In genomic region chr17:47864791-47865216, GRCh38 we compare ENCODE assay signal across 15 cellular contexts. TPM values are rescaled to one million over a fixed set of nuclear protein-coding genes. Genes with fewer than 3 reads are reported as not detected.
DNase-seq lines count a peak whose midpoint lies in the region; ATAC-seq and TF ChIP-seq lines count a peak whose summit lies in the region.
"Had no signal": no experiment of that assay in that cellular context is flagged by ENCODE, and none has a peak within 500 bp of the region (broad histone marks: within the 10 kb centered on the region; RNA-seq: fewer than 3 reads in every experiment).

No MANE protein-coding gene starts in this region.

- TF ChIP-seq CTCF in RWPE2 (IDR thresholded peaks at IDR 0.05; ENCODE audit: poor library complexity, severe bottlenecking) (no peak), uterus (IDR thresholded peaks at IDR 0.05) (no peak)

- no peaks in the 10 kb centered on the region for H3K36me3 ChIP-seq in RWPE2 (ENCODE audit: low read depth)
- H3K36me3 ChIP-seq in uterus = no peaks in the 10 kb centered on the region
- H3K36me3 ChIP-seq: lower lobe of right lung, vagina had no signal

- H3K4me3 ChIP-seq in RWPE2 (ENCODE audit: severe bottlenecking) = no peak overlapping the region
- no peak overlapping the region for H3K4me3 ChIP-seq in uterus
- H3K4me3 ChIP-seq: GM12878, lower lobe of right lung, vagina had no signal

- peak; percentile 44 to 59 for ATAC-seq in activated CD4-positive, CD25-positive, alpha-beta regulatory T cell treated with anti-CD3 and anti-CD28 coated beads, Interleukin-2, amount 50 U/mL, for 24 hours
- ATAC-seq in RWPE2 (ENCODE audit: low read depth) (peak; percentile 71), left colon (peak; percentile 49)
- ATAC-seq: GM12878, lower lobe of right lung, WTC11 had no signal

- TF ChIP-seq POLR2A in uterus (IDR thresholded peaks at IDR 0.05) = no peak

- H3K9me3 ChIP-seq in RWPE2 (ENCODE audit: severe bottlenecking) (no peaks in the 10 kb centered on the region), uterus (no peaks in the 10 kb centered on the region)
- H3K9me3 ChIP-seq: lower lobe of right lung, vagina had no signal

- no peak for DNase-seq in activated CD4-positive, CD25-positive, alpha-beta regulatory T cell treated with anti-CD3 and anti-CD28 coated beads, Interleukin-2, amount 50 U/mL, for 72 hours
- DNase-seq in HPDE6-E6E7 (ENCODE audit: extremely low spot score) (peak; percentile 60), RWPE2 (ENCODE audit: low spot score) (no peak), left colon (no peak), NCI-H2196 (lab: John Stamatoyannopoulos, UW; ENCODE audit: unreplicated experiment) (no peak), uterus (no peak)
- DNase-seq in activated CD8-positive, alpha-beta memory T cell treated with anti-CD3 and anti-CD28 coated beads, Interleukin-2, amount 50 U/mL, for 48 hours = no peak
- DNase-seq: activated gamma-delta T cell treated with Interleukin-2 at 50 U/mL for 16 hours, lower lobe of right lung, nucleus accumbens, SIG-M5 had no signal

- H3K4me1 ChIP-seq in RWPE2 (ENCODE audit: insufficient read depth, poor library complexity, severe bottlenecking) (peaks cover 26% of the 10 kb centered on the region), uterus (no peaks in the 10 kb centered on the region)

- intact Hi-C loops in left colon (cut with DNase I, micrococcal nuclease) = no loop called here
- intact Hi-C loops in uterus (cut with DNase I; ENCODE audit: low total_unique reads) = no loop called here

- H3K27me3 ChIP-seq in RWPE2 (ENCODE audit: insufficient read depth, poor library complexity, severe bottlenecking) (no peaks in the 10 kb centered on the region), uterus (peaks cover 0 to 4% of the 10 kb centered on the region in 2 donors)
- H3K27me3 ChIP-seq: vagina had no signal

- H3K27ac ChIP-seq in RWPE2 (ENCODE audit: poor library complexity, severe bottlenecking) (peak overlapping the region; percentile 87), uterus (no peak overlapping the region)
- H3K27ac ChIP-seq: lower lobe of right lung, vagina had no signal

RNA-seq across cellular contexts. Expression of gene SP6, which starts 13.8 kb away (rescaled TPM):
- total RNA-seq in left colon (10 to 100 TPM in 1 of 2 donors, 1 to 10 TPM in 1; 4.4 to 20.5 TPM), uterus (1 to 10 TPM in 2 of 4 donors, not detected in 2; 1.4 to 1.5 TPM)
- total RNA-seq: GM12878 had no signal

RNA-seq across cellular contexts. Expression of gene SCRN2, which starts 23.7 kb away (rescaled TPM):
- total RNA-seq in left colon (10 to 100 TPM; 51.0 to 53.7 TPM), uterus (10 to 100 TPM; 12.4 to 80.7 (median 39.8) TPM)

RNA-seq across cellular contexts. Expression of gene SP2, which starts 31.2 kb away (rescaled TPM):
- total RNA-seq in left colon (10 to 100 TPM; 21.7 to 22.3 TPM), uterus (10 to 100 TPM in 1 of 4 donors, 1 to 10 TPM in 2, under 1 TPM in 1; 0.88 to 18.7 (median 1.3) TPM)

RNA-seq across cellular contexts. Expression of gene LRRC46, which starts 33.3 kb away (rescaled TPM):
- total RNA-seq in left colon = under 1 TPM in 1 of 2 donors, not detected in 1; 0.42 TPM
- total RNA-seq in uterus = 1 to 10 TPM in 2 of 4 donors, under 1 TPM in 2; 0.14 to 1.5 (median 0.76) TPM
- total RNA-seq: vagina had no signal

RNA-seq across cellular contexts. Expression of gene MRPL10, which starts 33.5 kb away (rescaled TPM):
- 10 to 100 TPM; 31.5 to 37.5 TPM for total RNA-seq in left colon
- total RNA-seq in uterus = 10 to 100 TPM; 14.7 to 44.1 (median 27.7) TPM
